In the genomic region with DNA sequence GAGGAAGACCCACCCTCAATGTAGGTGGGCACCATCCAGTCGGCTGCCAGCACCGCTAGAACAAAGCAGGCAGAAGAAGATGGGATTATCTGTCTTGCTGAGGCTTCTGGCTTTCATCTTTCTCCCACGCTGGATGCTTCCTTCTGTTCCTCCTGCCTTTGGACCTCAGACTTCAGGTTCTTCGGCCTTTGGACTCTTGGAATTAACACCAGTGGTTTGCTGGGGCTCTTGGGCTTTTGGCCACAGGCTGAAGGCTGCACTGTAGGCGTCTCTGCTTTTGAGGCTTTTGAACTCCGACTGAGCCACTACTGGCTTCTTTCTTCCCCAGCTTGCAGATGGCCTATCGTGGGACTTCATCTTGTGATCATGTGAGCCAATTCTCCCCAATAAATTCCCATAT, we compare ENCODE assay signal across 19 cellular contexts. TPM values are rescaled to one million over a fixed set of nuclear protein-coding genes. Genes with fewer than 3 reads are reported as not detected.
DNase-seq lines count a peak whose midpoint lies in the region; ATAC-seq and TF ChIP-seq lines count a peak whose summit lies in the region.
"Had no signal": no experiment of that assay in that cellular context is flagged by ENCODE, and none has a peak within 500 bp of the region (broad histone marks: within the 10 kb centered on the region; RNA-seq: fewer than 3 reads in every experiment).

No MANE protein-coding gene starts in this region.

- TF ChIP-seq CTCF in left ventricle myocardium inferior (IDR thresholded peaks at IDR 0.05; ENCODE audit: borderline replicate concordance) (no peak), colonic mucosa (IDR thresholded peaks at IDR 0.05) (no peak), suprapubic skin (IDR thresholded peaks at IDR 0.05) (no peak)

- intact Hi-C loops in left ventricle myocardium inferior (cut with micrococcal nuclease) (no loop called here), Right ventricle myocardium superior (cut with DNase I) (no loop called here), colonic mucosa (cut with DNase I) (no loop called here)

- peaks cover 94% of the 10 kb centered on the region for H3K4me1 ChIP-seq in left ventricle myocardium inferior
- peaks cover 11% of the 10 kb centered on the region for H3K4me1 ChIP-seq in colonic mucosa
- H3K4me1 ChIP-seq in suprapubic skin = peaks cover 26% of the 10 kb centered on the region

- H3K36me3 ChIP-seq in left ventricle myocardium inferior (peaks cover 4% of the 10 kb centered on the region), colonic mucosa (no peaks in the 10 kb centered on the region), suprapubic skin (no peaks in the 10 kb centered on the region)
- H3K36me3 ChIP-seq: upper lobe of right lung had no signal

- no peak for TF ChIP-seq EP300 in suprapubic skin (IDR thresholded peaks at IDR 0.05)

- ATAC-seq in Right ventricle myocardium superior (ENCODE audit: poor library complexity) (no peak), HG03378 (IDR thresholded peaks at IDR 0.05; ENCODE audit: unreplicated experiment) (no peak)
- ATAC-seq: activated CD8-positive, alpha-beta T cell treated with anti-CD3 and anti-CD28 coated beads, Interleukin-2, amount 10 ng/mL, durations not matched to agents 7 days and 5 days; Panc1; upper lobe of right lung had no signal

- no peak overlapping the region for H3K9ac ChIP-seq in colonic mucosa (ENCODE audit: low read depth in 2 of 2, low read length in 2 of 2)
- H3K9ac ChIP-seq: KMS-11 had no signal

- WGBS in suprapubic skin = 84% methylated on average over 7 of the region's 7 CpGs

- no peak for TF ChIP-seq POLR2A in suprapubic skin (IDR thresholded peaks at IDR 0.05)

- H3K9me3 ChIP-seq in left ventricle myocardium inferior (replicated peaks) (no peaks in the 10 kb centered on the region), colonic mucosa (no peaks in the 10 kb centered on the region), suprapubic skin (no peaks in the 10 kb centered on the region)
- H3K9me3 ChIP-seq: upper lobe of right lung had no signal

- H3K4me3 ChIP-seq in left ventricle myocardium inferior (peak overlapping the region; percentile 25), colonic mucosa (no peak overlapping the region), suprapubic skin (no peak overlapping the region)
- H3K4me3 ChIP-seq: upper lobe of right lung had no signal

- H3K27ac ChIP-seq in left ventricle myocardium inferior (replicated peaks) (peak overlapping the region; percentile 70), colonic mucosa (no peak overlapping the region), suprapubic skin (no peak overlapping the region)
- H3K27ac ChIP-seq: KMS-11, upper lobe of right lung had no signal

- H3K27me3 ChIP-seq in left ventricle myocardium inferior (ENCODE audit: low read depth) (no peaks in the 10 kb centered on the region), colonic mucosa (no peaks in the 10 kb centered on the region), suprapubic skin (no peaks in the 10 kb centered on the region)
- H3K27me3 ChIP-seq: upper lobe of right lung had no signal

- DNase-seq in left ventricle myocardium inferior (no peak), Right ventricle myocardium superior (no peak), colonic mucosa (peak; percentile 24), mucosa of gallbladder (ENCODE audit: low spot score) (peak; percentile 44), suprapubic skin (ENCODE audit: low spot score in 2 of 2) (no peak), NCI-H774 (lab: John Stamatoyannopoulos, UW) (no peak), DMS 273 (lab: John Stamatoyannopoulos, UW; ENCODE audit: unreplicated experiment) (no peak)
- DNase-seq: activated CD4-positive, CD25-positive, alpha-beta regulatory T cell treated with anti-CD3 and anti-CD28 coated beads, Interleukin-2, amount 50 U/mL, for 72 hours; activated CD8-positive, alpha-beta T cell treated with anti-CD3 and anti-CD28 coated beads, Interleukin-2, amount 10 ng/mL, durations not matched to agents 7 days and 5 days; activated gamma-delta T cell treated with Interleukin-2 at 50 U/mL for 16 hours; DMS79 treated with DMSO at 0.1 percent for 48 hours; MV-4-11; NCI-H146; NK-92 treated with Interleukin-12 subunit alpha and Interleukin-12 subunit beta, amount 100 ng/mL, for 24 hours; T-helper 1 cell; upper lobe of right lung had no signal

RNA-seq across cellular contexts. Expression of a gene that starts 55.1 kb away (rescaled TPM):
- total RNA-seq in left ventricle myocardium inferior (982 TPM), Right ventricle myocardium superior (979 TPM), colonic mucosa (100 to 1,000 TPM; 129 to 168 TPM), mucosa of gallbladder (154 TPM), suprapubic skin (100 to 1,000 TPM in 2 of 4 donors, 10 to 100 TPM in 2; 90.5 to 148 (median 115) TPM)

Comparison
In these comparisons a context has a peak if more than half of its experiments do, and no peak if none do; other contexts are left out.
1. DNase-seq: peak in colonic mucosa (single experiment) and mucosa of gallbladder (single experiment); none in left ventricle myocardium inferior (single experiment), Right ventricle myocardium superior (single experiment), suprapubic skin (0 of 2), NCI-H774 (single experiment) and DMS 273 (single experiment).